23 cellular contexts compared by ENCODE assay signal in the genomic region with DNA sequence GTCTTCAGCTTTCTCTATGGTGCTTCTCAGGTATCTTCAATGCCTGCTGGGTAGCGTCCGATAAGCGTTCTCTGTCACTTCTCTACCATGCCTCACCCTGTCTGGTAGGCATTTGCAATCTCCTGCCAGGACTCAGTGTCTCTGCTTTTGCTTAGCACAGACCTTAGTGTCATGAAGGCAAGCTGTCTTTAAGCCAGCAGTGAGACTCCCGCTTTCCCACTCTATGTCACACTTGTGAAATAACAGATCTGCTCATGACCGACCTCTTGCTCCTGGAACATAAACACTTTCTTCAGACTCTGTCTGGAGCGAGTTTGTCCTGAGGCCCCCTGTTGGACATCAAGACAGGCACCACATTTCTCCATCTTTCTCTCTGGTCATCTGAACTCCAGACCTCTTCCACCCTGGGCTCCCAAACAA. TPM values are rescaled to one million over a fixed set of nuclear protein-coding genes. Genes with fewer than 3 reads are reported as not detected.
DNase-seq lines count a peak whose midpoint lies in the region; ATAC-seq and TF ChIP-seq lines count a peak whose summit lies in the region.
"Had no signal": no experiment of that assay in that cellular context is flagged by ENCODE, and none has a peak within 500 bp of the region (broad histone marks: within the 10 kb centered on the region; RNA-seq: fewer than 3 reads in every experiment).

No MANE protein-coding gene starts in this region.

- no peaks in the 10 kb centered on the region for H3K36me3 ChIP-seq in SJCRH30
- H3K36me3 ChIP-seq in endodermal cell (ENCODE audit: control insufficient read depth, insufficient read depth, low read length), result no peaks in the 10 kb centered on the region
- H3K36me3 ChIP-seq in naive thymus-derived CD4-positive, alpha-beta T cell (ENCODE audit: control insufficient read depth in 2 of 3, insufficient read depth in 3 of 3, low read length in 3 of 3), result no peaks in the 10 kb centered on the region
- H3K36me3 ChIP-seq: ovary, SJSA1 had no signal

- intact Hi-C loops in activated CD4-positive, alpha-beta T cell treated with anti-CD3 and anti-CD28 coated beads for 36 hours (cut with DNase I, micrococcal nuclease), result no loop called here
- intact Hi-C loops in naive thymus-derived CD4-positive, alpha-beta T cell (cut with micrococcal nuclease), result no loop called here

- TF ChIP-seq CTCF in endodermal cell (conservative IDR thresholded peaks at IDR 0.05), result peak; percentile 67

- H3K27me3 ChIP-seq in SJCRH30 (no peaks in the 10 kb centered on the region), endodermal cell (ENCODE audit: control insufficient read depth, insufficient read depth, low read length, poor library complexity, severe bottlenecking) (no peaks in the 10 kb centered on the region)
- no peaks in the 10 kb centered on the region for H3K27me3 ChIP-seq in naive thymus-derived CD4-positive, alpha-beta T cell (ENCODE audit: control insufficient read depth in 2 of 2, insufficient read depth in 2 of 2, low read length in 2 of 2)
- H3K27me3 ChIP-seq: ovary, SJSA1 had no signal

- POLR2A ChIA-PET in HEK293T (lab: Yijun Ruan, JAX), result no interaction called here
- POLR2A ChIA-PET in activated CD4-positive, alpha-beta T cell treated with anti-CD3 and anti-CD28 coated beads for 36 hours (lab: Charles Lee), result no interaction called here
- POLR2A ChIA-PET in naive thymus-derived CD4-positive, alpha-beta T cell (lab: Charles Lee), result no interaction called here

- H3K9ac ChIP-seq in endodermal cell (ENCODE audit: extremely low read depth, low read length, poor library complexity, severe bottlenecking), result no peak overlapping the region
- H3K9ac ChIP-seq: KMS-11 had no signal

- H3K4me3 ChIP-seq in SJCRH30 (no peak overlapping the region), endodermal cell (ENCODE audit: low read length) (no peak overlapping the region)
- no peak overlapping the region for H3K4me3 ChIP-seq in naive thymus-derived CD4-positive, alpha-beta T cell (ENCODE audit: low read length)
- H3K4me3 ChIP-seq: lung, ovary, SJSA1 had no signal

- no peaks in the 10 kb centered on the region for H3K36me3 Mint-ChIP-seq in endodermal cell (ENCODE audit: low read depth)
- H3K36me3 Mint-ChIP-seq in activated CD4-positive, alpha-beta T cell treated with anti-CD3 and anti-CD28 coated beads for 36 hours (ENCODE audit: low read depth), result no peaks in the 10 kb centered on the region
- H3K36me3 Mint-ChIP-seq in naive thymus-derived CD4-positive, alpha-beta T cell, result no peaks in the 10 kb centered on the region
- H3K36me3 Mint-ChIP-seq: naive B cell had no signal

- no peak for ATAC-seq in activated CD4-positive, alpha-beta T cell treated with anti-CD3 and anti-CD28 coated beads for 36 hours
- no peak for ATAC-seq in naive thymus-derived CD4-positive, alpha-beta T cell
- ATAC-seq in HG03432 (IDR thresholded peaks at IDR 0.05; ENCODE audit: unreplicated experiment), result no peak

- H3K27ac ChIP-seq in SJCRH30 (peak overlapping the region; percentile 49), endodermal cell (ENCODE audit: low read depth, low read length) (no peak overlapping the region)
- no peak overlapping the region for H3K27ac ChIP-seq in naive thymus-derived CD4-positive, alpha-beta T cell (ENCODE audit: low read depth, low read length)
- H3K27ac ChIP-seq: KMS-11, ovary, SJSA1 had no signal

- no peak overlapping the region for H3K4me3 Mint-ChIP-seq in endodermal cell
- no peak overlapping the region for H3K4me3 Mint-ChIP-seq in activated CD4-positive, alpha-beta T cell treated with anti-CD3 and anti-CD28 coated beads for 36 hours
- no peak overlapping the region for H3K4me3 Mint-ChIP-seq in naive thymus-derived CD4-positive, alpha-beta T cell
- H3K4me3 Mint-ChIP-seq: central memory CD8-positive, alpha-beta T cell; naive B cell had no signal

- no peaks in the 10 kb centered on the region for H3K27me3 Mint-ChIP-seq in endodermal cell (ENCODE audit: insufficient read depth)
- no peaks in the 10 kb centered on the region for H3K27me3 Mint-ChIP-seq in activated CD4-positive, alpha-beta T cell treated with anti-CD3 and anti-CD28 coated beads for 36 hours
- no peaks in the 10 kb centered on the region for H3K27me3 Mint-ChIP-seq in naive thymus-derived CD4-positive, alpha-beta T cell
- H3K27me3 Mint-ChIP-seq: central memory CD8-positive, alpha-beta T cell; naive B cell had no signal

- H3K9me3 ChIP-seq in SJCRH30 (replicated peaks) (no peaks in the 10 kb centered on the region), endodermal cell (ENCODE audit: control insufficient read depth, low read length) (no peaks in the 10 kb centered on the region)
- H3K9me3 ChIP-seq in naive thymus-derived CD4-positive, alpha-beta T cell (ENCODE audit: control insufficient read depth in 2 of 3, low read length in 3 of 3), result no peaks in the 10 kb centered on the region
- H3K9me3 ChIP-seq: ovary, SJSA1 had no signal

- WGBS in endodermal cell (ENCODE audit: insufficient coverage in 1 of 2, insufficient read length in 1 of 2), 2 experiments, result 83 to 92% methylated on average over 4 to 6 of the region's 6 CpGs

- H3K4me1 ChIP-seq in SJCRH30 (peaks cover 14% of the 10 kb centered on the region), endodermal cell (ENCODE audit: control insufficient read depth, insufficient read depth, low read length) (no peaks in the 10 kb centered on the region)
- no peaks in the 10 kb centered on the region for H3K4me1 ChIP-seq in naive thymus-derived CD4-positive, alpha-beta T cell (ENCODE audit: control insufficient read depth in 2 of 2, insufficient read depth in 2 of 2, low read length in 2 of 2)
- H3K4me1 ChIP-seq: SJSA1 had no signal

- CTCF ChIA-PET in HEK293T (lab: Yijun Ruan, JAX), result no interaction called here
- CTCF ChIA-PET in activated CD4-positive, alpha-beta T cell treated with anti-CD3 and anti-CD28 coated beads for 36 hours (lab: Charles Lee), result no interaction called here
- CTCF ChIA-PET in naive thymus-derived CD4-positive, alpha-beta T cell (lab: Charles Lee), result no interaction called here

- DNase-seq in HEK293T (ENCODE audit: extremely low spot score) (peak; percentile 22), SJCRH30 (peak in 1 of 2 experiments; percentile 29), endodermal cell (peak; percentile 44), pons (ENCODE audit: low spot score) (peak; percentile 78)
- DNase-seq in activated CD4-positive, alpha-beta T cell treated with anti-CD3 and anti-CD28 coated beads for 36 hours, result no peak
- no peak for DNase-seq in naive thymus-derived CD4-positive, alpha-beta T cell
- DNase-seq in activated CD8-positive, alpha-beta memory T cell treated with anti-CD3 and anti-CD28 coated beads, Interleukin-2, amount 50 U/mL, for 48 hours, result no peak
- DNase-seq: activated CD4-positive, alpha-beta T cell treated with anti-CD3 and anti-CD28 coated beads for 4 hours; effector CD4-positive, alpha-beta T cell; glutamatergic neuron; naive B cell; NCI-H1092; NCI-H2107; NCI-H524 treated with DMSO at 0.1 percent for 48 hours; ovary; stimulated activated CD4-positive, alpha-beta T cell treated with anti-CD3 and anti-CD28 coated beads, Interleukin-1b, Interleukin-23, amount 100 ng/mL, for 48 hours; stimulated activated naive CD4-positive, alpha-beta T cell treated with Interleukin-2 at 50 U/mL for 16 hours; trophoblast cell had no signal

- no peaks in the 10 kb centered on the region for H3K9me3 Mint-ChIP-seq in endodermal cell
- H3K9me3 Mint-ChIP-seq in activated CD4-positive, alpha-beta T cell treated with anti-CD3 and anti-CD28 coated beads for 36 hours (ENCODE audit: low read depth), result no peaks in the 10 kb centered on the region
- H3K9me3 Mint-ChIP-seq in naive thymus-derived CD4-positive, alpha-beta T cell, result peaks cover 0 to 4% (median 0%) of the 10 kb centered on the region in 11 donors
- H3K9me3 Mint-ChIP-seq: naive B cell had no signal

- H3K27ac Mint-ChIP-seq in endodermal cell, result no peak overlapping the region
- no peak overlapping the region for H3K27ac Mint-ChIP-seq in activated CD4-positive, alpha-beta T cell treated with anti-CD3 and anti-CD28 coated beads for 36 hours
- H3K27ac Mint-ChIP-seq in naive thymus-derived CD4-positive, alpha-beta T cell, result no peak overlapping the region

- H3K4me1 Mint-ChIP-seq in endodermal cell, result no peaks in the 10 kb centered on the region
- no peaks in the 10 kb centered on the region for H3K4me1 Mint-ChIP-seq in activated CD4-positive, alpha-beta T cell treated with anti-CD3 and anti-CD28 coated beads for 36 hours
- no peaks in the 10 kb centered on the region for H3K4me1 Mint-ChIP-seq in naive thymus-derived CD4-positive, alpha-beta T cell
- H3K4me1 Mint-ChIP-seq: central memory CD8-positive, alpha-beta T cell; naive B cell had no signal

TF ChIP-seq in HEK293T, 16 proteins besides CTCF, POLR2A, EP300 and RAD21:
- no peak for TF ChIP-seq ZNF384 (IDR thresholded peaks at IDR 0.05)
- TF ChIP-seq PKNOX1 (IDR thresholded peaks at IDR 0.05), result no peak
- no peak for TF ChIP-seq HDGF (IDR thresholded peaks at IDR 0.05; ENCODE audit: borderline replicate concordance)
- TF ChIP-seq FOXM1 (IDR thresholded peaks at IDR 0.05; ENCODE audit: borderline replicate concordance), result no peak
- TF ChIP-seq FOXA1 (IDR thresholded peaks at IDR 0.05), result no peak
- no peak for TF ChIP-seq NFRKB (IDR thresholded peaks at IDR 0.05)
- TF ChIP-seq SUZ12 (IDR thresholded peaks at IDR 0.05), result no peak
- TF ChIP-seq FOXK2 (IDR thresholded peaks at IDR 0.05), result no peak
- no peak for TF ChIP-seq L3MBTL2 (conservative IDR thresholded peaks at IDR 0.05)
- no peak for TF ChIP-seq ELF4 (IDR thresholded peaks at IDR 0.05)
- no peak for TF ChIP-seq LEF1 (IDR thresholded peaks at IDR 0.05; ENCODE audit: borderline replicate concordance)

RNA-seq across cellular contexts. Expression of gene ADGRB3, which starts 17.0 kb away (rescaled TPM):
- total RNA-seq in SJCRH30 (2014; rRNA removed; shearing (Covaris generic)), result 6.0 and 8.7 TPM in 2 replicates
- total RNA-seq in endodermal cell, result 1 to 10 TPM in 1 of 2 donors, under 1 TPM in 1; 0.33 to 1.3 TPM
- polyA plus RNA-seq in endodermal cell (2013, experiment 1 of 2), result 5.0 TPM
- polyA plus RNA-seq in endodermal cell (2013, experiment 2 of 2), result 3.6 TPM
- total RNA-seq in activated CD4-positive, alpha-beta T cell treated with anti-CD3 and anti-CD28 coated beads for 36 hours, result not detected
- total RNA-seq in naive thymus-derived CD4-positive, alpha-beta T cell, result not detected
- polyA plus RNA-seq in naive thymus-derived CD4-positive, alpha-beta T cell, result not detected
- total RNA-seq: SJSA1 had no signal

Comparison
In these comparisons a context has a peak if more than half of its experiments do, and no peak if none do; other contexts are left out.
1. DNase-seq: peak in HEK293T (single experiment), endodermal cell (single experiment) and pons (single experiment); none in activated CD4-positive, alpha-beta T cell treated with anti-CD3 and anti-CD28 coated beads for 36 hours (single experiment), naive thymus-derived CD4-positive, alpha-beta T cell (0 of 9) and activated CD8-positive, alpha-beta memory T cell treated with anti-CD3 and anti-CD28 coated beads, Interleukin-2, amount 50 U/mL, for 48 hours (single experiment).